3 cellular contexts compared by ENCODE assay signal in the genomic region with DNA sequence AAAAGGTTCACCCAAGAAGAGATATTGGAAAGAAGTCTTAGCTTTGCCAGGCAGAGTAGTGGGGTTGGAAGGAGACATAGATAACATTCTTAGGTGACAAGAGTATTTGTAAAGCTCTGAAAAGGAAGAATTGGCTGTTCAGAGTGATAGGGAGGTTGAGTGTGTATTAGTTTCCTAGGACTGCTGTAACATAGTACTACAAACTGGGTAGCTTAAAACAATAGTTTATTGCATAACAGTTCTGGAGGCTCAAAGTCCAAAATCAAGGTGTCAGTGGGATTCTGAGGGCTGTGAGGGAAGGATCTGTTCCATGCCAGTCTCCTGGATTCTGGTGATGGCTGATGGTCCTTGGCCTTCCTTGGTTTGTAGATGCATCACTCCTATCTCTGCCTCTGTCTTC.
TF ChIP-seq lines count a peak whose summit lies in the region.

No MANE protein-coding gene starts in this region.

TF ChIP-seq in HCT116, 20 proteins besides CTCF, POLR2A, EP300 and RAD21:
- TF ChIP-seq JUND (IDR thresholded peaks at IDR 0.05) (no peak), MAX (IDR thresholded peaks at IDR 0.05) (no peak), CBX3 (IDR thresholded peaks at IDR 0.05; ENCODE audit: low read depth) (no peak), SIN3A (IDR thresholded peaks at IDR 0.05; ENCODE audit: low read depth) (no peak), ELF1 (IDR thresholded peaks at IDR 0.05; ENCODE audit: borderline replicate concordance, low read depth) (no peak), ZNF274 (IDR thresholded peaks at IDR 0.05; ENCODE audit: low read depth, low read length) (no peak), SRF (IDR thresholded peaks at IDR 0.05; ENCODE audit: low read depth) (no peak), ZFX (IDR thresholded peaks at IDR 0.05) (no peak)
- TF ChIP-seq, protein P1, sequence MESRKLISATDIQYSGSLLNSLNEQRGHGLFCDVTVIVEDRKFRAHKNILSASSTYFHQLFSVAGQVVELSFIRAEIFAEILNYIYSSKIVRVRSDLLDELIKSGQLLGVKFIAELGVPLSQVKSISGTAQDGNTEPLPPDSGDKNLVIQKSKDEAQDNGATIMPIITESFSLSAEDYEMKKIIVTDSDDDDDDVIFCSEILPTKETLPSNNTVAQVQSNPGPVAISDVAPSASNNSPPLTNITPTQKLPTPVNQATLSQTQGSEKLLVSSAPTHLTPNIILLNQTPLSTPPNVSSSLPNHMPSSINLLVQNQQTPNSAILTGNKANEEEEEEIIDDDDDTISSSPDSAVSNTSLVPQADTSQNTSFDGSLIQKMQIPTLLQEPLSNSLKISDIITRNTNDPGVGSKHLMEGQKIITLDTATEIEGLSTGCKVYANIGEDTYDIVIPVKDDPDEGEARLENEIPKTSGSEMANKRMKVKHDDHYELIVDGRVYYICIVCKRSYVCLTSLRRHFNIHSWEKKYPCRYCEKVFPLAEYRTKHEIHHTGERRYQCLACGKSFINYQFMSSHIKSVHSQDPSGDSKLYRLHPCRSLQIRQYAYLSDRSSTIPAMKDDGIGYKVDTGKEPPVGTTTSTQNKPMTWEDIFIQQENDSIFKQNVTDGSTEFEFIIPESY (IDR thresholded peaks at IDR 0.05; ENCODE audit: extremely low read depth, insufficient replicate concordance, low read length), result no peak

TF ChIP-seq in GM23338, 12 proteins besides CTCF, POLR2A, EP300 and RAD21 (continues in another document):
- no peak for TF ChIP-seq ZNF462 (CRISPR knock-in tag; IDR thresholded peaks at IDR 0.05)
- no peak for TF ChIP-seq STAT1 (IDR thresholded peaks at IDR 0.05; ENCODE audit: unreplicated experiment)
- TF ChIP-seq EZH2 (IDR thresholded peaks at IDR 0.05; ENCODE audit: low read depth, unreplicated experiment), result no peak
- TF ChIP-seq, protein P2, sequence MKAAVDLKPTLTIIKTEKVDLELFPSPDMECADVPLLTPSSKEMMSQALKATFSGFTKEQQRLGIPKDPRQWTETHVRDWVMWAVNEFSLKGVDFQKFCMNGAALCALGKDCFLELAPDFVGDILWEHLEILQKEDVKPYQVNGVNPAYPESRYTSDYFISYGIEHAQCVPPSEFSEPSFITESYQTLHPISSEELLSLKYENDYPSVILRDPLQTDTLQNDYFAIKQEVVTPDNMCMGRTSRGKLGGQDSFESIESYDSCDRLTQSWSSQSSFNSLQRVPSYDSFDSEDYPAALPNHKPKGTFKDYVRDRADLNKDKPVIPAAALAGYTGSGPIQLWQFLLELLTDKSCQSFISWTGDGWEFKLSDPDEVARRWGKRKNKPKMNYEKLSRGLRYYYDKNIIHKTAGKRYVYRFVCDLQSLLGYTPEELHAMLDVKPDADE (IDR thresholded peaks at IDR 0.05), result no peak
- no peak for TF ChIP-seq JUNB (IDR thresholded peaks at IDR 0.05; ENCODE audit: unreplicated experiment)
- no peak for TF ChIP-seq ZNF331 (CRISPR knock-in tag; IDR thresholded peaks at IDR 0.05; ENCODE audit: low read depth)
- TF ChIP-seq EZH2phosphoT487 (IDR thresholded peaks at IDR 0.05; ENCODE audit: unreplicated experiment), result no peak
- TF ChIP-seq NANOG (IDR thresholded peaks at IDR 0.05; ENCODE audit: borderline replicate concordance), result no peak
- no peak for TF ChIP-seq CREB1 (CRISPR knock-in tag; IDR thresholded peaks at IDR 0.05; ENCODE audit: low read depth)
- no peak for TF ChIP-seq ZNF114 (CRISPR knock-in tag; IDR thresholded peaks at IDR 0.05)

TF ChIP-seq in SK-N-SH treated with all-trans-retinoic acid at 6 μM for 48 hours, 23 proteins besides CTCF, POLR2A, EP300 and RAD21:
- no peak for TF ChIP-seq POU6F1 (CRISPR knock-in tag; IDR thresholded peaks at IDR 0.05; ENCODE audit: borderline replicate concordance, low read depth)
- TF ChIP-seq, protein P3, sequence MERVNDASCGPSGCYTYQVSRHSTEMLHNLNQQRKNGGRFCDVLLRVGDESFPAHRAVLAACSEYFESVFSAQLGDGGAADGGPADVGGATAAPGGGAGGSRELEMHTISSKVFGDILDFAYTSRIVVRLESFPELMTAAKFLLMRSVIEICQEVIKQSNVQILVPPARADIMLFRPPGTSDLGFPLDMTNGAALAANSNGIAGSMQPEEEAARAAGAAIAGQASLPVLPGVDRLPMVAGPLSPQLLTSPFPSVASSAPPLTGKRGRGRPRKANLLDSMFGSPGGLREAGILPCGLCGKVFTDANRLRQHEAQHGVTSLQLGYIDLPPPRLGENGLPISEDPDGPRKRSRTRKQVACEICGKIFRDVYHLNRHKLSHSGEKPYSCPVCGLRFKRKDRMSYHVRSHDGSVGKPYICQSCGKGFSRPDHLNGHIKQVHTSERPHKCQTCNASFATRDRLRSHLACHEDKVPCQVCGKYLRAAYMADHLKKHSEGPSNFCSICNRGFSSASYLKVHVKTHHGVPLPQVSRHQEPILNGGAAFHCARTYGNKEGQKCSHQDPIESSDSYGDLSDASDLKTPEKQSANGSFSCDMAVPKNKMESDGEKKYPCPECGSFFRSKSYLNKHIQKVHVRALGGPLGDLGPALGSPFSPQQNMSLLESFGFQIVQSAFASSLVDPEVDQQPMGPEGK (CRISPR knock-in tag; IDR thresholded peaks at IDR 0.05; ENCODE audit: borderline replicate concordance), result no peak
- TF ChIP-seq RARB (CRISPR knock-in tag; IDR thresholded peaks at IDR 0.05), result no peak
- TF ChIP-seq SNAI2 (CRISPR knock-in tag; IDR thresholded peaks at IDR 0.05), result no peak
- no peak for TF ChIP-seq ARNTL (CRISPR knock-in tag; IDR thresholded peaks at IDR 0.05; ENCODE audit: borderline replicate concordance, low read depth)
- no peak for TF ChIP-seq PPARA (CRISPR knock-in tag; IDR thresholded peaks at IDR 0.05; ENCODE audit: borderline replicate concordance)
TF ChIP-seq in SK-N-SH treated with all-trans-retinoic acid at 6 μM for 48 hours: peak in this region for 0.
